In the genomic region with DNA sequence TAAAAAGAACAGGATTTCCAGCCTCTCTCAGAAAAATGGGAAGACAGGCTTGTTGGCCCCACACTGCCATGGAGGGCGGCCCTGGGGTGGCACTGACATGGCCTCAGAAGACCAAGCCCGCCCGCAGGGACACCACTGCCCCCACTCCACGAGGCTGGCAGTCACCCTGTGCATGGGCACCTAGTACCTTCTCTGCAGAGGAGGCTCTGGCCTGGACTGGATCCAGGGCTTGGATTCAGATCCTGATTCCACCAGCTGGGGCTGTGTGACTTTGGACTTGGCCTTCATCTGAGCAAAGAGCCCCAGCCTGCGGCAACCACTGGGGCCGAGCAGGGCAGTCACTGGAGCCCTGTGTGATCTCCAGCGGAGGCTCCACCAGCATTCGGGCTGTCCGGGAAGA, we compare ENCODE assay signal across 22 cellular contexts.
"Had no signal": no experiment of that assay in that cellular context is flagged by ENCODE, and none has a peak within 500 bp of the region (broad histone marks: within the 10 kb centered on the region; RNA-seq: fewer than 3 reads in every experiment).

No MANE protein-coding gene starts in this region.

- DNase-seq: activated CD4-positive, alpha-beta T cell treated with anti-CD3 and anti-CD28 coated beads for 4 hours; activated CD8-positive, alpha-beta memory T cell treated with anti-CD3 and anti-CD28 coated beads, Interleukin-2, amount 50 U/mL, for 48 hours; activated CD8-positive, alpha-beta T cell treated with anti-CD3 and anti-CD28 coated beads, Interleukin-2, amount 10 ng/mL, durations not matched to agents 7 days and 5 days; activated naive CD4-positive, alpha-beta T cell treated with anti-CD3 and anti-CD28 coated beads, Interleukin-2, amount 50 U/mL, for 16 hours; activated T-cell treated with anti-CD3 and anti-CD28 coated beads, Interleukin-2, amount 50 U/mL, for 1 hour; aorta; central memory CD4-positive, alpha-beta T cell; MG63; MV-4-11; NCI-H1092 treated with DMSO at 0.1 percent for 48 hours; NCI-H1417 treated with DMSO at 0.1 percent for 48 hours; NCI-H1694; NCI-H2029; NCI-H2107; NCI-H2171 treated with DMSO at 0.1 percent for 48 hours; NCI-H345; NCI-H510A; NCI-H526 treated with DMSO at 0.1 percent for 48 hours; Peyer's patch; SIG-M5; T-helper 1 cell had no signal

- H3K4me1 ChIP-seq: Peyer's patch had no signal

- ATAC-seq: activated CD4-positive, CD25-positive, alpha-beta regulatory T cell treated with anti-CD3 and anti-CD28 coated beads, Interleukin-2, amount 50 U/mL, for 24 hours; activated CD8-positive, alpha-beta T cell treated with anti-CD3 and anti-CD28 coated beads, Interleukin-2, amount 10 ng/mL, durations not matched to agents 7 days and 5 days had no signal

- H3K4me3 Mint-ChIP-seq: activated CD8-positive, alpha-beta T cell treated with anti-CD3 and anti-CD28 coated beads, Interleukin-2, amount 10 ng/mL, durations not matched to agents 7 days and 5 days had no signal

- H3K4me3 ChIP-seq: MG63, Peyer's patch had no signal

- H3K27ac ChIP-seq: Peyer's patch had no signal

- H3K9me3 ChIP-seq: MG63, Peyer's patch had no signal

- H3K27me3 ChIP-seq: MG63, Peyer's patch had no signal

- H3K27ac Mint-ChIP-seq: activated CD8-positive, alpha-beta T cell treated with anti-CD3 and anti-CD28 coated beads, Interleukin-2, amount 10 ng/mL, durations not matched to agents 7 days and 5 days had no signal
